ENCODE assay signal across 33 cellular contexts in genomic region chr5:127529904-127530682, GRCh38.
"Had no signal": no experiment of that assay in that cellular context is flagged by ENCODE, and none has a peak within 500 bp of the region (broad histone marks: within the 10 kb centered on the region; RNA-seq: fewer than 3 reads in every experiment).

No MANE protein-coding gene starts in this region.

- H3K4me1 ChIP-seq: adrenal gland, body of pancreas, breast epithelium had no signal

- FAIRE-seq: astrocyte, TTC549 had no signal

- DNase-seq: activated B cell treated with CpG ODN at 0.5 μM for 24 hours; activated CD4-positive, alpha-beta memory T cell treated with anti-CD3 and anti-CD28 coated beads for 36 hours; activated CD4-positive, alpha-beta T cell treated with anti-CD3 and anti-CD28 coated beads for 4 hours; activated CD4-positive, alpha-beta T cell treated with anti-CD3 and anti-CD28 coated beads, Interleukin-2, amount 10 ng/mL, durations not matched to agents 24 days and 14 days; activated CD4-positive, alpha-beta T cell treated with anti-CD3 and anti-CD28 coated beads, Interleukin-2, amount 50 U/mL, for 1 hour; activated CD4-positive, alpha-beta T cell treated with anti-CD3 and anti-CD28 coated beads, Interleukin-2, amount 50 U/mL, for 4 hours; activated CD4-positive, CD25-positive, alpha-beta regulatory T cell treated with anti-CD3 and anti-CD28 coated beads, Interleukin-2, amount 50 U/mL, for 72 hours; activated CD8-positive, alpha-beta memory T cell treated with anti-CD3 and anti-CD28 coated beads, Interleukin-2, amount 50 U/mL, for 4 hours; activated CD8-positive, alpha-beta T cell treated with anti-CD3 and anti-CD28 coated beads for 36 hours; activated effector memory CD4-positive, alpha-beta T cell treated with anti-CD3 and anti-CD28 coated beads, Interleukin-2, amount 50 U/mL, for 16 hours; activated gamma-delta T cell treated with Interleukin-2 at 50 U/mL for 16 hours; activated naive CD4-positive, alpha-beta T cell; activated naive CD4-positive, alpha-beta T cell treated with anti-CD3 and anti-CD28 coated beads for 36 hours; activated naive CD4-positive, alpha-beta T cell treated with anti-CD3 and anti-CD28 coated beads, Interleukin-2, amount 50 U/mL, for 16 hours; activated naive CD8-positive, alpha-beta T cell treated with anti-CD3 and anti-CD28 coated beads for 36 hours; activated T-cell treated with anti-CD3 and anti-CD28 coated beads for 4 hours; activated T-cell treated with anti-CD3 and anti-CD28 coated beads, Interleukin-2, amount 50 U/mL, for 1 hour; activated T-cell treated with anti-CD3 and anti-CD28 coated beads, Interleukin-2, amount 50 U/mL, for 4 hours; activated T-cell treated with anti-CD3 and anti-CD28 coated beads, Interleukin-2, amount 50 U/mL, for 72 hours; adrenal gland; amniotic stem cell; aorta; body of pancreas; brain microvascular endothelial cell; central memory CD4-positive, alpha-beta T cell; T-helper 17 cell; T-helper 9 cell had no signal

- H3K4me3 ChIP-seq: adrenal gland, body of pancreas, breast epithelium had no signal

- ATAC-seq: activated CD8-positive, alpha-beta T cell treated with anti-CD3 and anti-CD28 coated beads for 36 hours; activated naive CD4-positive, alpha-beta T cell treated with anti-CD3 and anti-CD28 coated beads, Interleukin-2, amount 50 U/mL, for 72 hours; activated T-cell treated with anti-CD3 and anti-CD28 coated beads, Interleukin-2, amount 50 U/mL, for 4 hours; activated T-cell treated with anti-CD3 and anti-CD28 coated beads, Interleukin-2, amount 50 U/mL, for 72 hours; activated T-helper 17 cell treated with anti-CD3 and anti-CD28 coated beads, Interleukin-2, amount 50 U/mL, for 72 hours; body of pancreas; T-helper 17 cell had no signal

- H3K9me3 ChIP-seq: adrenal gland, body of pancreas, breast epithelium had no signal

- H3K27me3 ChIP-seq: adrenal gland, body of pancreas, brain microvascular endothelial cell, breast epithelium had no signal

- H3K27ac ChIP-seq: adrenal gland, body of pancreas, brain microvascular endothelial cell, breast epithelium, VCaP had no signal
